ENCODE assay signal across 9 cellular contexts in the genomic region with DNA sequence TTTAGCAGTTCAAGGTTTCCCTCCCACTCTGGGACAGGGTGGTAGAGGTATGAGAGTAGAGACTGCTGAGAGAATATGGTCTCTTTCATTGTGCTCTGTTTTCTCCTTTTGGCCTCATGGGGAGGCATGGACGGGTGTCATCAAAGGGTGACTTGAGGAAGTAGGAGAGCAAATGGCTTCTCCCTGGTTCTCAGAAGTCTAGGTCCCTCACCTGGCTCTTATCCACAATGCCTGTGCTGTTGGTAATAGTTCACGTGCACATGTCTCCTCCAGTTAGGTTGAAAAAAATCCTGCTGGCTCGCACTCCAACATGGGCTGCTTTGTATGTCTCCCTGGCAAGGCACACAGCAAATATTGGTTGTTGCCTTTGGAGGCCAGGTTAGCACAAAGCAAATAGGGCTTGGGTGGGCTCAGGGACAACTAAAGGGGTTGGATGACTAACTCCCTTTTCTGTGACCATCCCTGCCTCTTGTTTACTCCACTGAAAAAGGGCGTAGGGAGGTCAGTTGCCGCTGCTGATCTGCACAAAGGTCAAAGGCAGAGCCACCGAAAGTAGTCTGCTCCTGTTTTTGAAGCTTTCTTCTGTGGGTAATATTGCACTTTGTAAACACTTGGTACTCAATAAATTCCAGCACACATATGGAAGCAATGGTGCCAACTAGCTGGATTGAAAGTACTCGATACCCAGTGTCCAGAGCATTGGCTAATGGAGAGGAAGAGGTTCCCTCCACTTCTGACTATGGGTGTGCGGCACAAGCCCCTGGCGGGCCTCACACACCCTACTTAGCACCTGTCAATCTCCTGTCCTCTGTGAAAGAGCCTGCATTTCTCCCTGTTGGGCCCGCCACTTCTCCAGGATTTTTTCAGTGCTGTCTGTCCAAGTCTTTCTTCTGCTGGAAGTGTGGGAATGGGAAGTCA.
DNase-seq lines count a peak whose midpoint lies in the region; TF ChIP-seq lines count a peak whose summit lies in the region.
"Had no signal": no experiment of that assay in that cellular context is flagged by ENCODE, and none has a peak within 500 bp of the region (broad histone marks: within the 10 kb centered on the region; RNA-seq: fewer than 3 reads in every experiment).

No MANE protein-coding gene starts in this region.

- H3K9me3 Mint-ChIP-seq in HFFc6 = no peaks in the 10 kb centered on the region

- no peak for TF ChIP-seq CTCF in HFFc6 (IDR thresholded peaks at IDR 0.05)

- H3K27me3 ChIP-seq in ACC112 (ENCODE audit: insufficient read depth, low read length) (no peaks in the 10 kb centered on the region), adipocyte (replicated peaks; ENCODE audit: control insufficient read depth, insufficient read depth, low read length) (no peaks in the 10 kb centered on the region)

- H3K4me3 Mint-ChIP-seq in HFFc6 = peak overlapping the region; percentile 82
- H3K4me3 Mint-ChIP-seq: T-helper 17 cell had no signal

- H3K9ac ChIP-seq in adipocyte (ENCODE audit: low read length) = peak overlapping the region; percentile 64

- 79 to 87% methylated on average over 7 to 9 of the region's 10 CpGs for WGBS in mesodermal cell (ENCODE audit: insufficient coverage in 2 of 2), 2 experiments

- H3K27ac Mint-ChIP-seq in HFFc6 = peak overlapping the region; percentile 100
- H3K27ac Mint-ChIP-seq: T-helper 17 cell had no signal

- H3K27me3 Mint-ChIP-seq in HFFc6 (ENCODE audit: insufficient read depth) = no peaks in the 10 kb centered on the region; the same call in 1 of the 2 replicates

- H3K9me3 ChIP-seq in adipocyte (ENCODE audit: control insufficient read depth, low read length) (no peaks in the 10 kb centered on the region), mesodermal cell (ENCODE audit: control insufficient read depth, low read length) (no peaks in the 10 kb centered on the region)

- H3K4me1 ChIP-seq in ACC112 (ENCODE audit: control insufficient read depth, insufficient read depth, low read length, unreplicated experiment) = peaks cover 58% of the 10 kb centered on the region
- peaks cover 58% of the 10 kb centered on the region for H3K4me1 ChIP-seq in adipocyte (ENCODE audit: control insufficient read depth, insufficient read depth, low read length)
- H3K4me1 ChIP-seq in mesodermal cell (ENCODE audit: control insufficient read depth, insufficient read depth, low read length, poor library complexity, severe bottlenecking) = peaks cover 31% of the 10 kb centered on the region

- H3K36me3 ChIP-seq in ACC112 (ENCODE audit: insufficient read depth, low read length) = no peaks in the 10 kb centered on the region
- no peaks in the 10 kb centered on the region for H3K36me3 ChIP-seq in adipocyte (ENCODE audit: control insufficient read depth, insufficient read depth, low read length, severe bottlenecking)
- H3K36me3 ChIP-seq in mesodermal cell (ENCODE audit: control insufficient read depth, insufficient read depth, low read length) = no peaks in the 10 kb centered on the region

- H3K27ac ChIP-seq in ACC112 (ENCODE audit: low read depth, low read length) (peak overlapping the region; percentile 99), mesodermal cell (ENCODE audit: low read depth, low read length, severe bottlenecking) (peak overlapping the region; percentile 97)

- intact Hi-C loops in posterior cingulate gyrus (cut with DNase I) = no loop called here

- DNase-seq in HFFc6 (no peak), adipocyte (ENCODE audit: low read depth) (no peak), posterior cingulate gyrus (no peak), kidney tubule cell (ENCODE audit: low spot score) (no peak), amygdala (lab: John Stamatoyannopoulos, UW) (no peak), MV-4-11 (lab: John Stamatoyannopoulos, UW) (no peak)
- DNase-seq: T-helper 17 cell had no signal

- H3K36me3 Mint-ChIP-seq in HFFc6 (ENCODE audit: low read depth) = peaks cover 6% of the 10 kb centered on the region

- H3K79me2 ChIP-seq in ACC112 (ENCODE audit: control insufficient read depth, insufficient read depth, low read length, unreplicated experiment) = no peaks in the 10 kb centered on the region

- peak overlapping the region; percentile 0 for H2AFZ ChIP-seq in ACC112 (ENCODE audit: low read length, unreplicated experiment)

- H3K4me3 ChIP-seq in ACC112 (ENCODE audit: low read depth, low read length) (peak overlapping the region; percentile 31; the same call in 1 of the 2 replicates), adipocyte (ENCODE audit: low read length) (peak overlapping the region; percentile 39), mesodermal cell (ENCODE audit: extremely low read depth, insufficient read depth, low read length, poor library complexity, severe bottlenecking) (no peak overlapping the region)

- peaks cover 64% of the 10 kb centered on the region for H3K4me1 Mint-ChIP-seq in HFFc6 (ENCODE audit: low read depth)
